In the genomic region with DNA sequence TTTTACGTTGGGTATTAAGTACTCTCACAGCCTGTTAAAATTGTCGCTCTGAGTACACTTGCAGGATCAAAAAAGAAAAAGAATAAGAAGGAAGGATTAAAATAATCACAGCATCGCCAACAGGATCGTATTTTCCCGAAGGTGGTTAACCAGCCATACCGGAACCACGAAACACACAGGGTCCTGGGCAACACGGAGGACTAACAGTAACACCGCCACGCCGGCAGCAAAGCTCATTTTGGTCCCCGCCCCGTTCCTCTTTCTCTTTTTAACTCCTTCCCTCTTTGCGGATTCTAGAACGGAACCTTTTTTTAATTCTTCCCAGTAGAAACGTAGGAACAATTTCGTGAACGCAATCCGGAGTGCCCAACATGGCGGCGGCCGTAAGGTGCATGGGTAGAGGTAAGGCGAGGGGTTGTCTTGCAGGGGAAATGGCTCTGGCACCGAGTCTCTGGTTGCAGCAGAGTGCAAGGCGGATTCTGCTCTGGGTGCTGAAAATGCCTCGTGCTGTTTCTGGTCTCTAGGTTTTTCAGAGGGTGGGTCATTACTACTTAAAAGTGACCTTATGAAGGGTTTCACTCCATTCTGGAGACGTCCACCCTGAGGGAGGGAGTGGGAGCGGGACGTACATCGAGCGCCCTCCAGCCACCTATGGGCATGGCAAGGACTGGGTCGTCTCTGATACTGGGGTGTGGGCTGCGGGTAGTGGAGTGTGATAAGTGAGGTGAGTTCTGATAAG, we compare ENCODE assay signal across 8 cellular contexts. TPM values are rescaled to one million over a fixed set of nuclear protein-coding genes. Genes with fewer than 3 reads are reported as not detected.
A peak's percentile ranks its signal among the peaks of the same experiment; 100 is the strongest.
DNase-seq lines count a peak whose midpoint lies in the region; ATAC-seq and TF ChIP-seq lines count a peak whose summit lies in the region.

Gene MRPL1, plus strand, starts transcription at position 353 of the 739 bp plus-strand sequence. Its CDS starts 19 bp downstream, at position 372.

- H3K4me3 Mint-ChIP-seq in activated CD4-positive, alpha-beta T cell treated with anti-CD3 and anti-CD28 coated beads, Interleukin-2, amount 10 ng/mL, durations not matched to agents 24 days and 14 days = peak within 1 kb of the TSS; percentile 98

- ATAC-seq in GM19324 (IDR thresholded peaks at IDR 0.05; ENCODE audit: low FRiP score, unreplicated experiment) = peak; percentile 86
- ATAC-seq in HG03469 (IDR thresholded peaks at IDR 0.05; ENCODE audit: unreplicated experiment) = peak; percentile 69
- peak; percentile 92 for ATAC-seq in left colon

- peaks cover 22% of the 10 kb centered on the region for H3K36me3 Mint-ChIP-seq in activated CD4-positive, alpha-beta T cell treated with anti-CD3 and anti-CD28 coated beads, Interleukin-2, amount 10 ng/mL, durations not matched to agents 24 days and 14 days (ENCODE audit: low read depth)

- H3K9me3 ChIP-seq in BE2C (no peaks in the 10 kb centered on the region), colonic mucosa (no peaks in the 10 kb centered on the region)

- H3K4me1 Mint-ChIP-seq in activated CD4-positive, alpha-beta T cell treated with anti-CD3 and anti-CD28 coated beads, Interleukin-2, amount 10 ng/mL, durations not matched to agents 24 days and 14 days = peaks cover 47% of the 10 kb centered on the region

- peak within 1 kb of the TSS; percentile 96 for H3K27ac ChIP-seq in colonic mucosa

- H3K36me3 ChIP-seq in BE2C (peaks cover 3% of the 10 kb centered on the region; the same call in 1 of the 2 replicates), colonic mucosa (no peaks in the 10 kb centered on the region)

- intact Hi-C loops in activated CD4-positive, alpha-beta T cell treated with anti-CD3 and anti-CD28 coated beads, Interleukin-2, amount 10 ng/mL, durations not matched to agents 24 days and 14 days (cut with micrococcal nuclease) = loop anchor here (1.0 to 5.0 kb wide), 7 partner anchors 8 to 786 kb away; no protein-coding TSS in a partner anchor
- intact Hi-C loops in colonic mucosa (cut with DNase I) = loop anchor here (5.0 kb wide), 1 partner anchor 40 kb away; no protein-coding TSS in a partner anchor
- intact Hi-C loops in left colon (cut with DNase I, micrococcal nuclease) = loop anchor here in 1 of 2 donors (5.0 kb wide), 1 partner anchor 40 kb away; no protein-coding TSS in a partner anchor

- H3K9me3 Mint-ChIP-seq in activated CD4-positive, alpha-beta T cell treated with anti-CD3 and anti-CD28 coated beads, Interleukin-2, amount 10 ng/mL, durations not matched to agents 24 days and 14 days = peaks cover 5% of the 10 kb centered on the region

- no peaks in the 10 kb centered on the region for H3K27me3 ChIP-seq in BE2C
- H3K27me3 ChIP-seq in colonic mucosa = no peaks in the 10 kb centered on the region

- H3K9ac ChIP-seq in colonic mucosa (ENCODE audit: low read depth in 2 of 2, low read length in 2 of 2) = peak within 1 kb of the TSS; percentile 64 to 88

- DNase-seq in BE2C = peak; percentile 88
- DNase-seq in NCI-H526 treated with DMSO at 0.1 percent for 48 hours (lab: John Stamatoyannopoulos, UW) = peak; percentile 94
- peak; percentile 96 for DNase-seq in activated CD4-positive, alpha-beta T cell treated with anti-CD3 and anti-CD28 coated beads, Interleukin-2, amount 10 ng/mL, durations not matched to agents 24 days and 14 days
- DNase-seq in colonic mucosa = peak; percentile 92
- DNase-seq in left colon = peak; percentile 90
- DNase-seq in stimulated activated CD4-positive, alpha-beta T cell treated with anti-CD3 and anti-CD28 coated beads, Interleukin-1b, Interleukin-23, amount 100 ng/mL, for 48 hours = peak; percentile 91

- TF ChIP-seq CTCF in BE2C (IDR thresholded peaks at IDR 0.05; ENCODE audit: low read depth, low read length) (no peak; the same call in 1 of the 2 replicates), colonic mucosa (IDR thresholded peaks at IDR 0.05) (no peak)

- H3K4me3 ChIP-seq in BE2C (ENCODE audit: low read depth, low read length) (peak within 1 kb of the TSS; percentile 89), colonic mucosa (peak within 1 kb of the TSS; percentile 79)

- H3K27ac Mint-ChIP-seq in activated CD4-positive, alpha-beta T cell treated with anti-CD3 and anti-CD28 coated beads, Interleukin-2, amount 10 ng/mL, durations not matched to agents 24 days and 14 days = peak within 1 kb of the TSS; percentile 100

- peaks cover 4% of the 10 kb centered on the region for H3K27me3 Mint-ChIP-seq in activated CD4-positive, alpha-beta T cell treated with anti-CD3 and anti-CD28 coated beads, Interleukin-2, amount 10 ng/mL, durations not matched to agents 24 days and 14 days

- H3K4me1 ChIP-seq in BE2C (no peaks in the 10 kb centered on the region), colonic mucosa (no peaks in the 10 kb centered on the region)

RNA-seq across cellular contexts. Expression of gene MRPL1, which starts in this region (rescaled TPM):
- polyA plus RNA-seq in BE2C (2012; ENCODE audit: insufficient read depth, insufficient read length, low read depth) = 46.2 TPM
- total RNA-seq in activated CD4-positive, alpha-beta T cell treated with anti-CD3 and anti-CD28 coated beads, Interleukin-2, amount 10 ng/mL, durations not matched to agents 24 days and 14 days = 65.0 and 72.7 TPM in 2 replicates
- total RNA-seq in colonic mucosa (10 to 100 TPM; 37.2 to 42.3 TPM), left colon (10 to 100 TPM; 25.7 to 33.7 TPM)

Comparison
In these comparisons a context has a peak if more than half of its experiments do, and no peak if none do; other contexts are left out.
1. Peak in every context shown above with its lines: DNase-seq, ATAC-seq, H3K4me3 ChIP-seq and H3K27ac ChIP-seq.